ENCODE assay signal across 1 cellular context in the genomic region with DNA sequence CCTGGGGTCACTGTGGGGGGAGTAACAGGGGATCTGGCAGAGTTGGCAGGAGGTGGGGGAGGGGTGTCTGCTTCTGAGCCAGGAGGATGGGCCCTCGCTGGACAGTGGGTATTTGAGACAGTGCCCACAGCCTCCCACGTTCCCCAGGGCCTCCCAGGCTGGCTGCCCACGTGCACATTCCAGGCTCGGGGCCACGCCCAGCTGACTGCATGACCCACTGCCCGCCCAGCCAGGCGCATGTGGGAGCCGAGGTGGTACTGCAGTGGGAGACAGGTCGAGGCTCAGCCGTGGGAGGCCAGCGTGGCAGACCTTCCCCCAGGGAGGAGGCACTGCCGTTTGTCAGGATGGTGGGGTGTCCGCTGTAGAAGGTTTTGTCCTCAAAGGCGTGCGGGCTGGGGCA.
TF ChIP-seq lines count a peak whose summit lies in the region.

No MANE protein-coding gene starts in this region.

TF ChIP-seq in HEK293, 187 proteins besides CTCF, POLR2A, EP300 and RAD21 (continued from another document):
- TF ChIP-seq, protein P1, sequence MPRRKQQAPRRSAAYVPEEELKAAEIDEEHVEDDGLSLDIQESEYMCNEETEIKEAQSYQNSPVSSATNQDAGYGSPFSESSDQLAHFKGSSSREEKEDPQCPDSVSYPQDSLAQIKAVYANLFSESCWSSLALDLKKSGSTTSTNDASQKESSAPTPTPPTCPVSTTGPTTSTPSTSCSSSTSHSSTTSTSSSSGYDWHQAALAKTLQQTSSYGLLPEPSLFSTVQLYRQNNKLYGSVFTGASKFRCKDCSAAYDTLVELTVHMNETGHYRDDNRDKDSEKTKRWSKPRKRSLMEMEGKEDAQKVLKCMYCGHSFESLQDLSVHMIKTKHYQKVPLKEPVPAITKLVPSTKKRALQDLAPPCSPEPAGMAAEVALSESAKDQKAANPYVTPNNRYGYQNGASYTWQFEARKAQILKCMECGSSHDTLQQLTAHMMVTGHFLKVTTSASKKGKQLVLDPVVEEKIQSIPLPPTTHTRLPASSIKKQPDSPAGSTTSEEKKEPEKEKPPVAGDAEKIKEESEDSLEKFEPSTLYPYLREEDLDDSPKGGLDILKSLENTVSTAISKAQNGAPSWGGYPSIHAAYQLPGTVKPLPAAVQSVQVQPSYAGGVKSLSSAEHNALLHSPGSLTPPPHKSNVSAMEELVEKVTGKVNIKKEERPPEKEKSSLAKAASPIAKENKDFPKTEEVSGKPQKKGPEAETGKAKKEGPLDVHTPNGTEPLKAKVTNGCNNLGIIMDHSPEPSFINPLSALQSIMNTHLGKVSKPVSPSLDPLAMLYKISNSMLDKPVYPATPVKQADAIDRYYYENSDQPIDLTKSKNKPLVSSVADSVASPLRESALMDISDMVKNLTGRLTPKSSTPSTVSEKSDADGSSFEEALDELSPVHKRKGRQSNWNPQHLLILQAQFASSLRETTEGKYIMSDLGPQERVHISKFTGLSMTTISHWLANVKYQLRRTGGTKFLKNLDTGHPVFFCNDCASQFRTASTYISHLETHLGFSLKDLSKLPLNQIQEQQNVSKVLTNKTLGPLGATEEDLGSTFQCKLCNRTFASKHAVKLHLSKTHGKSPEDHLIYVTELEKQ (tag by site-specific recombination; IDR thresholded peaks at IDR 0.05; ENCODE audit: borderline replicate concordance), result no peak
- no peak for TF ChIP-seq FEZF1 (tag by site-specific recombination; IDR thresholded peaks at IDR 0.05)
- TF ChIP-seq, protein P2, sequence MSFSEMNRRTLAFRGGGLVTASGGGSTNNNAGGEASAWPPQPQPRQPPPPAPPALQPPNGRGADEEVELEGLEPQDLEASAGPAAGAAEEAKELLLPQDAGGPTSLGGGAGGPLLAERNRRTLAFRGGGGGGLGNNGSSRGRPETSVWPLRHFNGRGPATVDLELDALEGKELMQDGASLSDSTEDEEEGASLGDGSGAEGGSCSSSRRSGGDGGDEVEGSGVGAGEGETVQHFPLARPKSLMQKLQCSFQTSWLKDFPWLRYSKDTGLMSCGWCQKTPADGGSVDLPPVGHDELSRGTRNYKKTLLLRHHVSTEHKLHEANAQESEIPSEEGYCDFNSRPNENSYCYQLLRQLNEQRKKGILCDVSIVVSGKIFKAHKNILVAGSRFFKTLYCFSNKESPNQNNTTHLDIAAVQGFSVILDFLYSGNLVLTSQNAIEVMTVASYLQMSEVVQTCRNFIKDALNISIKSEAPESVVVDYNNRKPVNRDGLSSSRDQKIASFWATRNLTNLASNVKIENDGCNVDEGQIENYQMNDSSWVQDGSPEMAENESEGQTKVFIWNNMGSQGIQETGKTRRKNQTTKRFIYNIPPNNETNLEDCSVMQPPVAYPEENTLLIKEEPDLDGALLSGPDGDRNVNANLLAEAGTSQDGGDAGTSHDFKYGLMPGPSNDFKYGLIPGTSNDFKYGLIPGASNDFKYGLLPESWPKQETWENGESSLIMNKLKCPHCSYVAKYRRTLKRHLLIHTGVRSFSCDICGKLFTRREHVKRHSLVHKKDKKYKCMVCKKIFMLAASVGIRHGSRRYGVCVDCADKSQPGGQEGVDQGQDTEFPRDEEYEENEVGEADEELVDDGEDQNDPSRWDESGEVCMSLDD (tag by site-specific recombination; IDR thresholded peaks at IDR 0.05), result peak; percentile 25; the same call in 1 of the 2 replicates
- no peak for TF ChIP-seq ZNF670 (tag by site-specific recombination; IDR thresholded peaks at IDR 0.05; ENCODE audit: low read depth)
- TF ChIP-seq ZNF2 (tag by site-specific recombination; IDR thresholded peaks at IDR 0.05), result no peak
- TF ChIP-seq, protein P3, sequence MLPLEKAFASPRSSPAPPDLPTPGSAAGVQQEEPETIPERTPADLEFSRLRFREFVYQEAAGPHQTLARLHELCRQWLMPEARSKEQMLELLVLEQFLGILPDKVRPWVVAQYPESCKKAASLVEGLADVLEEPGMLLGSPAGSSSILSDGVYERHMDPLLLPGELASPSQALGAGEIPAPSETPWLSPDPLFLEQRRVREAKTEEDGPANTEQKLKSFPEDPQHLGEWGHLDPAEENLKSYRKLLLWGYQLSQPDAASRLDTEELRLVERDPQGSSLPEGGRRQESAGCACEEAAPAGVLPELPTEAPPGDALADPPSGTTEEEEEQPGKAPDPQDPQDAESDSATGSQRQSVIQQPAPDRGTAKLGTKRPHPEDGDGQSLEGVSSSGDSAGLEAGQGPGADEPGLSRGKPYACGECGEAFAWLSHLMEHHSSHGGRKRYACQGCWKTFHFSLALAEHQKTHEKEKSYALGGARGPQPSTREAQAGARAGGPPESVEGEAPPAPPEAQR (tag by site-specific recombination; IDR thresholded peaks at IDR 0.05), result no peak
- TF ChIP-seq, protein P4, sequence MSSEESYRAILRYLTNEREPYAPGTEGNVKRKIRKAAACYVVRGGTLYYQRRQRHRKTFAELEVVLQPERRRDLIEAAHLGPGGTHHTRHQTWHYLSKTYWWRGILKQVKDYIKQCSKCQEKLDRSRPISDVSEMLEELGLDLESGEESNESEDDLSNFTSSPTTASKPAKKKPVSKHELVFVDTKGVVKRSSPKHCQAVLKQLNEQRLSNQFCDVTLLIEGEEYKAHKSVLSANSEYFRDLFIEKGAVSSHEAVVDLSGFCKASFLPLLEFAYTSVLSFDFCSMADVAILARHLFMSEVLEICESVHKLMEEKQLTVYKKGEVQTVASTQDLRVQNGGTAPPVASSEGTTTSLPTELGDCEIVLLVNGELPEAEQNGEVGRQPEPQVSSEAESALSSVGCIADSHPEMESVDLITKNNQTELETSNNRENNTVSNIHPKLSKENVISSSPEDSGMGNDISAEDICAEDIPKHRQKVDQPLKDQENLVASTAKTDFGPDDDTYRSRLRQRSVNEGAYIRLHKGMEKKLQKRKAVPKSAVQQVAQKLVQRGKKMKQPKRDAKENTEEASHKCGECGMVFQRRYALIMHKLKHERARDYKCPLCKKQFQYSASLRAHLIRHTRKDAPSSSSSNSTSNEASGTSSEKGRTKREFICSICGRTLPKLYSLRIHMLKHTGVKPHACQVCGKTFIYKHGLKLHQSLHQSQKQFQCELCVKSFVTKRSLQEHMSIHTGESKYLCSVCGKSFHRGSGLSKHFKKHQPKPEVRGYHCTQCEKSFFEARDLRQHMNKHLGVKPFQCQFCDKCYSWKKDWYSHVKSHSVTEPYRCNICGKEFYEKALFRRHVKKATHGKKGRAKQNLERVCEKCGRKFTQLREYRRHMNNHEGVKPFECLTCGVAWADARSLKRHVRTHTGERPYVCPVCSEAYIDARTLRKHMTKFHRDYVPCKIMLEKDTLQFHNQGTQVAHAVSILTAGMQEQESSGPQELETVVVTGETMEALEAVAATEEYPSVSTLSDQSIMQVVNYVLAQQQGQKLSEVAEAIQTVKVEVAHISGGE (tag by site-specific recombination; conservative IDR thresholded peaks at IDR 0.05; ENCODE audit: low read depth), result no peak
- peak; percentile 44 for TF ChIP-seq KLF1 (tag by site-specific recombination; IDR thresholded peaks at IDR 0.05)
- TF ChIP-seq, protein P5, sequence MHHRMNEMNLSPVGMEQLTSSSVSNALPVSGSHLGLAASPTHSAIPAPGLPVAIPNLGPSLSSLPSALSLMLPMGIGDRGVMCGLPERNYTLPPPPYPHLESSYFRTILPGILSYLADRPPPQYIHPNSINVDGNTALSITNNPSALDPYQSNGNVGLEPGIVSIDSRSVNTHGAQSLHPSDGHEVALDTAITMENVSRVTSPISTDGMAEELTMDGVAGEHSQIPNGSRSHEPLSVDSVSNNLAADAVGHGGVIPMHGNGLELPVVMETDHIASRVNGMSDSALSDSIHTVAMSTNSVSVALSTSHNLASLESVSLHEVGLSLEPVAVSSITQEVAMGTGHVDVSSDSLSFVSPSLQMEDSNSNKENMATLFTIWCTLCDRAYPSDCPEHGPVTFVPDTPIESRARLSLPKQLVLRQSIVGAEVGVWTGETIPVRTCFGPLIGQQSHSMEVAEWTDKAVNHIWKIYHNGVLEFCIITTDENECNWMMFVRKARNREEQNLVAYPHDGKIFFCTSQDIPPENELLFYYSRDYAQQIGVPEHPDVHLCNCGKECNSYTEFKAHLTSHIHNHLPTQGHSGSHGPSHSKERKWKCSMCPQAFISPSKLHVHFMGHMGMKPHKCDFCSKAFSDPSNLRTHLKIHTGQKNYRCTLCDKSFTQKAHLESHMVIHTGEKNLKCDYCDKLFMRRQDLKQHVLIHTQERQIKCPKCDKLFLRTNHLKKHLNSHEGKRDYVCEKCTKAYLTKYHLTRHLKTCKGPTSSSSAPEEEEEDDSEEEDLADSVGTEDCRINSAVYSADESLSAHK (tag by site-specific recombination; IDR thresholded peaks at IDR 0.05), result no peak
- TF ChIP-seq, protein P6, sequence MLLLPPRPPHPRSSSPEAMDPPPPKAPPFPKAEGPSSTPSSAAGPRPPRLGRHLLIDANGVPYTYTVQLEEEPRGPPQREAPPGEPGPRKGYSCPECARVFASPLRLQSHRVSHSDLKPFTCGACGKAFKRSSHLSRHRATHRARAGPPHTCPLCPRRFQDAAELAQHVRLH (tag by site-specific recombination; IDR thresholded peaks at IDR 0.05), result no peak
- no peak for TF ChIP-seq ZSCAN23 (tag by site-specific recombination; IDR thresholded peaks at IDR 0.05)
- TF ChIP-seq ZBTB7A (tag by site-specific recombination; IDR thresholded peaks at IDR 0.05; ENCODE audit: low read depth), result no peak
- TF ChIP-seq, protein P7, sequence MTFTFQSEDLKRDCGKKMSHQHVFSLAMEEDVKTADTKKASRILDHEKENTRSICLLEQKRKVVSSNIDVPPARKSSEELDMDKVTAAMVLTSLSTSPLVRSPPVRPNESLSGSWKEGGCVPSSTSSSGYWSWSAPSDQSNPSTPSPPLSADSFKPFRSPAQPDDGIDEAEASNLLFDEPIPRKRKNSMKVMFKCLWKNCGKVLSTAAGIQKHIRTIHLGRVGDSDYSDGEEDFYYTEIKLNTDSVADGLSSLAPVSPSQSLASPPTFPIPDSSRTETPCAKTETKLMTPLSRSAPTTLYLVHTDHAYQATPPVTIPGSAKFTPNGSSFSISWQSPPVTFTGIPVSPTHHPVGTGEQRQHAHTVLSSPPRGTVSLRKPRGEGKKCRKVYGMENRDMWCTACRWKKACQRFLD (tag by site-specific recombination; IDR thresholded peaks at IDR 0.05), result no peak
- TF ChIP-seq ZFHX2 (tag by site-specific recombination; conservative IDR thresholded peaks at IDR 0.05), result peak; percentile 99
- TF ChIP-seq KLF7 (tag by site-specific recombination; IDR thresholded peaks at IDR 0.05; ENCODE audit: borderline replicate concordance), result no peak
- TF ChIP-seq, protein P8, sequence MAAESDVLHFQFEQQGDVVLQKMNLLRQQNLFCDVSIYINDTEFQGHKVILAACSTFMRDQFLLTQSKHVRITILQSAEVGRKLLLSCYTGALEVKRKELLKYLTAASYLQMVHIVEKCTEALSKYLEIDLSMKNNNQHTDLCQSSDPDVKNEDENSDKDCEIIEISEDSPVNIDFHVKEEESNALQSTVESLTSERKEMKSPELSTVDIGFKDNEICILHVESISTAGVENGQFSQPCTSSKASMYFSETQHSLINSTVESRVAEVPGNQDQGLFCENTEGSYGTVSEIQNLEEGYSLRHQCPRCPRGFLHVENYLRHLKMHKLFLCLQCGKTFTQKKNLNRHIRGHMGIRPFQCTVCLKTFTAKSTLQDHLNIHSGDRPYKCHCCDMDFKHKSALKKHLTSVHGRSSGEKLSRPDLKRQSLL (tag by site-specific recombination; IDR thresholded peaks at IDR 0.05), result no peak
- TF ChIP-seq ZNF426 (tag by site-specific recombination; IDR thresholded peaks at IDR 0.05), result no peak
